Comparison of ENCODE assay signal across 8 cellular contexts in genomic region chr22:19717691-19718254, GRCh38. TPM values are rescaled to one million over a fixed set of nuclear protein-coding genes. Genes with fewer than 3 reads are reported as not detected.
A peak's percentile ranks its signal among the peaks of the same experiment; 100 is the strongest.
DNase-seq lines count a peak whose midpoint lies in the region; ATAC-seq and TF ChIP-seq lines count a peak whose summit lies in the region.

No MANE protein-coding gene starts in this region.

- peak overlapping the region; percentile 46; the same call in 1 of the 2 replicates for H3K27ac ChIP-seq in SJSA1
- peak overlapping the region in 3 of 4 donors; percentile 47 to 77 (median 58) for H3K27ac ChIP-seq in gastroesophageal sphincter
- H3K27ac ChIP-seq in neutrophil, result peak overlapping the region; percentile 66
- no peak overlapping the region for H3K27ac ChIP-seq in substantia nigra (ENCODE audit: low read depth, low read length, poor library complexity, severe bottlenecking)

- in situ Hi-C loops in G401 (cut with HindIII; ENCODE audit: low sequenced_read_pairs), result no loop called here

- TF ChIP-seq CTCF in gastroesophageal sphincter (IDR thresholded peaks at IDR 0.05), result peak in 3 of 4 experiments; percentile 96 to 99 (median 97)
- peak; percentile 99 for TF ChIP-seq CTCF in neutrophil (IDR thresholded peaks at IDR 0.05)

- TF ChIP-seq EP300 in gastroesophageal sphincter (IDR thresholded peaks at IDR 0.05), result no peak

- ATAC-seq in gastroesophageal sphincter (peak; percentile 80), HG03378 (IDR thresholded peaks at IDR 0.05; ENCODE audit: unreplicated experiment) (no peak)

- H3K4me1 ChIP-seq in SJSA1 (replicated peaks), result peaks cover 28% of the 10 kb centered on the region
- peaks cover 0 to 69% (median 27%) of the 10 kb centered on the region in 3 donors for H3K4me1 ChIP-seq in gastroesophageal sphincter
- peaks cover 54 to 60% of the 10 kb centered on the region in 2 experiments for H3K4me1 ChIP-seq in neutrophil (ENCODE audit: control insufficient read depth in 1 of 2, insufficient read depth in 1 of 2, low read depth in 1 of 2, low read length in 1 of 2)

- H3K4me3 ChIP-seq in SJSA1 (peak overlapping the region; percentile 59), gastroesophageal sphincter (peak overlapping the region; percentile 59 to 76), neutrophil (ENCODE audit: low read depth in 1 of 2, low read length in 1 of 2) (peak overlapping the region; percentile 59 to 90)

- 0 out of 2 replicates have a peak, but pooled peaks cover 5% of the 10 kb centered on the region for H3K9me3 ChIP-seq in SJSA1 (replicated peaks)
- no peaks in the 10 kb centered on the region for H3K9me3 ChIP-seq in gastroesophageal sphincter
- H3K9me3 ChIP-seq in neutrophil, result peaks cover 6% of the 10 kb centered on the region

- no peak for TF ChIP-seq POLR2A in gastroesophageal sphincter (IDR thresholded peaks at IDR 0.05)

- H3K27me3 ChIP-seq in SJSA1 (replicated peaks) (no peaks in the 10 kb centered on the region), gastroesophageal sphincter (peaks cover 52% of the 10 kb centered on the region), neutrophil (peaks cover 29% of the 10 kb centered on the region)

- 0 to 14% methylated on average over 3 to 25 of the region's 61 CpGs for WGBS in gastroesophageal sphincter (ENCODE audit: low coverage in 1 of 2), 2 donors

- H3K36me3 ChIP-seq in SJSA1 (peaks cover 18% of the 10 kb centered on the region), gastroesophageal sphincter (peaks cover 0 to 30% of the 10 kb centered on the region in 2 donors), neutrophil (peaks cover 44% of the 10 kb centered on the region)

- DNase-seq in G401 (ENCODE audit: low spot score) (peak; percentile 68), HK-2 (ENCODE audit: unreplicated experiment) (peak; percentile 78), SJSA1 (ENCODE audit: low read depth in 1 of 2, low spot score in 2 of 2) (peak; percentile 73 to 80), substantia nigra (lab: John Stamatoyannopoulos, UW) (peak in 42 of 49 donors; percentile 7 to 91 (median 46))
- peak; percentile 60 to 82 (median 64) for DNase-seq in activated naive CD4-positive, alpha-beta T cell (lab: John Stamatoyannopoulos, UW)

RNA-seq across cellular contexts. Expression of gene SEPTIN5, which starts 3.5 kb away (rescaled TPM):
- total RNA-seq in G401 (2014; rRNA removed; shearing (Covaris generic)), result 8.3 and 21.4 TPM in 2 replicates
- 8.8 and 13.3 TPM in 2 replicates for total RNA-seq in SJSA1 (2014; rRNA removed; shearing (Covaris generic))
- 10 to 100 TPM; 21.9 to 51.1 (median 26.4) TPM for total RNA-seq in gastroesophageal sphincter

RNA-seq across cellular contexts. Expression of gene GP1BB, which starts 5.6 kb away (rescaled TPM):
- 3.2 and 4.7 TPM in 2 replicates for total RNA-seq in G401 (2014; rRNA removed; shearing (Covaris generic))
- total RNA-seq in SJSA1 (2014; rRNA removed; shearing (Covaris generic)), result 0.53 and 4.9 TPM in 2 replicates
- 10 to 100 TPM in 1 of 4 donors, 1 to 10 TPM in 3; 2.0 to 12.5 (median 5.6) TPM for total RNA-seq in gastroesophageal sphincter

RNA-seq across cellular contexts. Expression of gene TBX1, which starts 42.8 kb away (rescaled TPM):
- total RNA-seq in G401 (2014; rRNA removed; shearing (Covaris generic)), result 15.4 and 32.1 TPM in 2 replicates
- total RNA-seq in SJSA1 (2014; rRNA removed; shearing (Covaris generic)), result 0.31 and 0.61 TPM in 2 replicates
- 1 to 10 TPM in 2 of 4 donors, under 1 TPM in 2; 0.31 to 2.7 (median 1.2) TPM for total RNA-seq in gastroesophageal sphincter
